In genomic region chr5:174273325-174273724, GRCh38 we compare ENCODE assay signal across 12 cellular contexts.
DNase-seq lines count a peak whose midpoint lies in the region; ATAC-seq and TF ChIP-seq lines count a peak whose summit lies in the region.
"Had no signal": no experiment of that assay in that cellular context is flagged by ENCODE, and none has a peak within 500 bp of the region (broad histone marks: within the 10 kb centered on the region; RNA-seq: fewer than 3 reads in every experiment).

No MANE protein-coding gene starts in this region.

- H3K9me3 Mint-ChIP-seq in activated CD4-positive, alpha-beta T cell treated with anti-CD3 and anti-CD28 coated beads, Interleukin-2, amount 10 ng/mL, durations not matched to agents 24 days and 14 days, result peaks cover 4% of the 10 kb centered on the region

- intact Hi-C loops in activated CD4-positive, alpha-beta T cell treated with anti-CD3 and anti-CD28 coated beads, Interleukin-2, amount 10 ng/mL, durations not matched to agents 24 days and 14 days (cut with micrococcal nuclease), result no loop called here

- H3K9me3 ChIP-seq in effector memory CD4-positive, alpha-beta T cell (ENCODE audit: control insufficient read depth, low read length), result no peaks in the 10 kb centered on the region
- H3K9me3 ChIP-seq: upper lobe of right lung had no signal

- no peak overlapping the region for H3K4me3 ChIP-seq in effector memory CD4-positive, alpha-beta T cell (ENCODE audit: insufficient read depth, low read depth, low read length, poor library complexity, severe bottlenecking)
- H3K4me3 ChIP-seq: GM23338, upper lobe of right lung had no signal

- H3K36me3 ChIP-seq in effector memory CD4-positive, alpha-beta T cell (ENCODE audit: control insufficient read depth, insufficient read depth, low read length), result no peaks in the 10 kb centered on the region
- H3K36me3 ChIP-seq: upper lobe of right lung had no signal

- ATAC-seq in GM19324 (IDR thresholded peaks at IDR 0.05; ENCODE audit: low FRiP score, unreplicated experiment) (peak; percentile 88), HG02610 (IDR thresholded peaks at IDR 0.05; ENCODE audit: unreplicated experiment) (peak; percentile 94), HG03280 (IDR thresholded peaks at IDR 0.05; ENCODE audit: unreplicated experiment) (peak; percentile 85)
- ATAC-seq: GM23338, upper lobe of right lung had no signal

- H3K4me3 Mint-ChIP-seq in activated CD4-positive, alpha-beta T cell treated with anti-CD3 and anti-CD28 coated beads, Interleukin-2, amount 10 ng/mL, durations not matched to agents 24 days and 14 days, result no peak overlapping the region
- H3K4me3 Mint-ChIP-seq: GM23338 had no signal

- H3K36me3 Mint-ChIP-seq in activated CD4-positive, alpha-beta T cell treated with anti-CD3 and anti-CD28 coated beads, Interleukin-2, amount 10 ng/mL, durations not matched to agents 24 days and 14 days (ENCODE audit: low read depth), result no peaks in the 10 kb centered on the region

- no peaks in the 10 kb centered on the region for H3K27me3 ChIP-seq in effector memory CD4-positive, alpha-beta T cell (replicated peaks; ENCODE audit: control insufficient read depth, insufficient read depth, low read length, poor library complexity, severe bottlenecking)
- H3K27me3 ChIP-seq: upper lobe of right lung had no signal

- no peaks in the 10 kb centered on the region for H3K4me1 Mint-ChIP-seq in activated CD4-positive, alpha-beta T cell treated with anti-CD3 and anti-CD28 coated beads, Interleukin-2, amount 10 ng/mL, durations not matched to agents 24 days and 14 days
- H3K4me1 Mint-ChIP-seq: GM23338 had no signal

- no peaks in the 10 kb centered on the region for H3K4me1 ChIP-seq in effector memory CD4-positive, alpha-beta T cell (ENCODE audit: control insufficient read depth, insufficient read depth, low read length, poor library complexity, severe bottlenecking)
- H3K4me1 ChIP-seq: upper lobe of right lung had no signal

- peak; percentile 32 for DNase-seq in GM10248 (ENCODE audit: extremely low spot score)
- no peak for DNase-seq in stimulated activated CD4-positive, alpha-beta T cell treated with anti-CD3 and anti-CD28 coated beads, Interleukin-2, amount 100 ng/mL, for 48 hours
- DNase-seq in activated effector memory CD4-positive, alpha-beta T cell treated with anti-CD3 and anti-CD28 coated beads, Interleukin-2, amount 50 U/mL, for 16 hours, result no peak
- DNase-seq in effector memory CD4-positive, alpha-beta T cell, result no peak
- no peak for DNase-seq in activated CD4-positive, alpha-beta T cell treated with anti-CD3 and anti-CD28 coated beads, Interleukin-2, amount 10 ng/mL, durations not matched to agents 24 days and 14 days
- DNase-seq: KBM-7, mesendoderm, upper lobe of right lung had no signal

- H3K27me3 Mint-ChIP-seq in activated CD4-positive, alpha-beta T cell treated with anti-CD3 and anti-CD28 coated beads, Interleukin-2, amount 10 ng/mL, durations not matched to agents 24 days and 14 days, result no peaks in the 10 kb centered on the region

- POLR2A ChIA-PET in GM10248 (lab: Yijun Ruan, JAX), result no interaction called here

- no peak for TF ChIP-seq CTCF in GM10248 (IDR thresholded peaks at IDR 0.05; ENCODE audit: control extremely low read depth, extremely low read depth, low read depth, missing control alignments)

- H3K27ac ChIP-seq in effector memory CD4-positive, alpha-beta T cell (ENCODE audit: insufficient read depth, low read length, poor library complexity, severe bottlenecking), result no peak overlapping the region
- H3K27ac ChIP-seq: upper lobe of right lung had no signal

- CTCF ChIA-PET in GM10248 (lab: Yijun Ruan, JAX), result interaction anchor here (1.0 to 1.8 kb wide), 5 partner anchors 9 to 36 kb away, joined by 3 to 4 read pairs (median 3); no protein-coding TSS in a partner anchor

- H3K27ac Mint-ChIP-seq in activated CD4-positive, alpha-beta T cell treated with anti-CD3 and anti-CD28 coated beads, Interleukin-2, amount 10 ng/mL, durations not matched to agents 24 days and 14 days, result no peak overlapping the region
- H3K27ac Mint-ChIP-seq: GM23338 had no signal
